ENCODE assay signal across 17 cellular contexts in genomic region chr1:22229374-22229773, GRCh38.
DNase-seq lines count a peak whose midpoint lies in the region; ATAC-seq and TF ChIP-seq lines count a peak whose summit lies in the region.
"Had no signal": no experiment of that assay in that cellular context is flagged by ENCODE, and none has a peak within 500 bp of the region (broad histone marks: within the 10 kb centered on the region; RNA-seq: fewer than 3 reads in every experiment).

No MANE protein-coding gene starts in this region.

- H3K79me1 ChIP-seq in mesenchymal stem cell (replicated peaks; ENCODE audit: low read length, poor library complexity, severe bottlenecking) = no peaks in the 10 kb centered on the region

- H3F3A ChIP-seq in PC-9 (ENCODE audit: insufficient read depth, low read depth) = peaks cover 21% of the 10 kb centered on the region; the same call in 1 of the 2 replicates

- no peaks in the 10 kb centered on the region for H3K9me3 Mint-ChIP-seq in endodermal cell
- H3K9me3 Mint-ChIP-seq: nephron progenitor cell had no signal

- no TSS peak for BruUV-seq in PC-9 (replicated peaks; lab: Mats Ljungman, UMichigan)

- H3K18ac ChIP-seq in mesenchymal stem cell (ENCODE audit: low read depth in 1 of 2, low read length in 2 of 2) = peak overlapping the region in 1 of 2 experiments; percentile 26

- H3K9me2 ChIP-seq in PC-9 (ENCODE audit: insufficient read depth) = no peaks in the 10 kb centered on the region

- H3K27me3 ChIP-seq in PC-9 (ENCODE audit: insufficient read depth, low read depth) = no peaks in the 10 kb centered on the region
- no peaks in the 10 kb centered on the region for H3K27me3 ChIP-seq in endodermal cell (ENCODE audit: control insufficient read depth, insufficient read depth, low read length, poor library complexity, severe bottlenecking)
- peaks cover 43 to 71% of the 10 kb centered on the region in 2 experiments for H3K27me3 ChIP-seq in mesenchymal stem cell (ENCODE audit: control insufficient read depth in 1 of 2, insufficient read depth in 1 of 2, low read length in 2 of 2)
- H3K27me3 ChIP-seq in colonic mucosa = no peaks in the 10 kb centered on the region
- no peaks in the 10 kb centered on the region for H3K27me3 ChIP-seq in prostate gland (replicated peaks; ENCODE audit: insufficient read depth)
- H3K27me3 ChIP-seq: thyroid gland had no signal

- TF ChIP-seq CTCF in PC-9 (conservative IDR thresholded peaks at IDR 0.05) = no peak
- TF ChIP-seq CTCF in endodermal cell (conservative IDR thresholded peaks at IDR 0.05) = no peak
- TF ChIP-seq CTCF in colonic mucosa (IDR thresholded peaks at IDR 0.05) = no peak
- TF ChIP-seq CTCF in prostate gland (IDR thresholded peaks at IDR 0.05) = no peak

- peaks cover 34% of the 10 kb centered on the region for H3K4me1 ChIP-seq in PC-9 (replicated peaks; ENCODE audit: insufficient read depth)
- peaks cover 11% of the 10 kb centered on the region for H3K4me1 ChIP-seq in endodermal cell (ENCODE audit: control insufficient read depth, insufficient read depth, low read length)
- peaks cover 6% of the 10 kb centered on the region for H3K4me1 ChIP-seq in mesenchymal stem cell (ENCODE audit: control insufficient read depth, insufficient read depth, low read depth, low read length)
- no peaks in the 10 kb centered on the region for H3K4me1 ChIP-seq in colonic mucosa
- no peaks in the 10 kb centered on the region for H3K4me1 ChIP-seq in prostate gland (replicated peaks)

- no peak overlapping the region for H4K8ac ChIP-seq in mesenchymal stem cell (ENCODE audit: low read length)

- no peaks in the 10 kb centered on the region for H3K79me2 ChIP-seq in PC-9 (ENCODE audit: low read depth)

- H3K9ac ChIP-seq in endodermal cell (ENCODE audit: extremely low read depth, low read length, poor library complexity, severe bottlenecking) = no peak overlapping the region
- H3K9ac ChIP-seq in mesenchymal stem cell (ENCODE audit: low read length) = no peak overlapping the region
- H3K9ac ChIP-seq in colonic mucosa (ENCODE audit: low read depth in 2 of 2, low read length in 2 of 2) = no peak overlapping the region

- H2BK120ac ChIP-seq in mesenchymal stem cell (ENCODE audit: low read depth, low read length) = no peak overlapping the region

- no peak overlapping the region for H3K4ac ChIP-seq in mesenchymal stem cell (ENCODE audit: low read depth in 1 of 2, low read length in 2 of 2)

- H4K91ac ChIP-seq in mesenchymal stem cell (ENCODE audit: low read length) = no peak overlapping the region

- no peaks in the 10 kb centered on the region for H3K36me3 Mint-ChIP-seq in endodermal cell (ENCODE audit: low read depth)

- POLR2A ChIA-PET in PC-9 (lab: Charles Lee; ENCODE audit: unreplicated experiment) = interaction anchor here (0.6 kb wide), 4 partner anchors 10 to 163 kb away, joined by 3 to 13 read pairs (median 4); no protein-coding TSS in a partner anchor

- no peak for TF ChIP-seq POLR2A in prostate gland (IDR thresholded peaks at IDR 0.05)

- peaks cover 1% of the 10 kb centered on the region for H3K27me3 Mint-ChIP-seq in endodermal cell (ENCODE audit: insufficient read depth)

- H3K27ac Mint-ChIP-seq in endodermal cell = peak overlapping the region; percentile 1
- H3K27ac Mint-ChIP-seq: nephron progenitor cell had no signal

- no peak overlapping the region for H3K14ac ChIP-seq in mesenchymal stem cell (ENCODE audit: low read length in 2 of 2)

- H3K4me3 ChIP-seq in PC-9 (no peak overlapping the region), endodermal cell (ENCODE audit: low read length) (no peak overlapping the region), mesenchymal stem cell (ENCODE audit: insufficient read depth in 1 of 2, low read depth in 1 of 2, low read length in 2 of 2) (no peak overlapping the region), colonic mucosa (no peak overlapping the region), prostate gland (no peak overlapping the region)
- H3K4me3 ChIP-seq: esophagus squamous epithelium, SK-N-MC, thyroid gland had no signal

- ATAC-seq in HG03139 (IDR thresholded peaks at IDR 0.05; ENCODE audit: unreplicated experiment) = no peak
- ATAC-seq: sciatic nerve had no signal

- H2BK15ac ChIP-seq in mesenchymal stem cell (ENCODE audit: low read depth, poor library complexity, severe bottlenecking) = no peak overlapping the region

- H2BK12ac ChIP-seq in mesenchymal stem cell (ENCODE audit: low read length in 2 of 2) = no peak overlapping the region

- H3K4me1 Mint-ChIP-seq in endodermal cell = peaks cover 11% of the 10 kb centered on the region

- no peak overlapping the region for H3K23ac ChIP-seq in mesenchymal stem cell (ENCODE audit: low read length in 2 of 2)

- CTCF ChIA-PET in PC-9 (lab: Charles Lee) = interaction anchor here (0.7 kb wide), 2 partner anchors 96 to 181 kb away, joined by 3 read pairs; no protein-coding TSS in a partner anchor

- H3K9me3 ChIP-seq in PC-9 (ENCODE audit: insufficient read depth, low read depth) (no peaks in the 10 kb centered on the region), endodermal cell (ENCODE audit: control insufficient read depth, low read length) (no peaks in the 10 kb centered on the region), mesenchymal stem cell (ENCODE audit: control insufficient read depth, low read length) (peaks cover 7% of the 10 kb centered on the region), colonic mucosa (no peaks in the 10 kb centered on the region), prostate gland (no peaks in the 10 kb centered on the region)
- H3K9me3 ChIP-seq: thyroid gland had no signal

- DNase-seq in Daoy (ENCODE audit: low read depth) = peak; percentile 77
- peak; percentile 47 to 94 for DNase-seq in PC-9
- no peak for DNase-seq in endodermal cell
- peak; percentile 79 for DNase-seq in mesenchymal stem cell
- DNase-seq in NCI-H446 treated with DMSO at 0.1 percent for 48 hours (lab: John Stamatoyannopoulos, UW) = no peak
- DNase-seq in colonic mucosa = no peak
- DNase-seq in prostate gland (ENCODE audit: low spot score) = no peak
- DNase-seq: activated CD4-positive, alpha-beta T cell treated with anti-CD3 and anti-CD28 coated beads, Interleukin-2, amount 50 U/mL, for 48 hours; cortex of kidney; esophagus squamous epithelium; MM.1S; nephron progenitor cell; stimulated activated CD4-positive, alpha-beta T cell treated with anti-CD3 and anti-CD28 coated beads, Interleukin-4, amount 100 ng/mL, for 4 hours; thyroid gland had no signal

- H2AK5ac ChIP-seq in mesenchymal stem cell (ENCODE audit: low read length, severe bottlenecking) = no peak overlapping the region

- H2AFZ ChIP-seq in PC-9 (no peak overlapping the region), mesenchymal stem cell (ENCODE audit: low read depth, low read length) (no peak overlapping the region)

- H3K4me2 ChIP-seq in PC-9 (peak overlapping the region; percentile 72), mesenchymal stem cell (ENCODE audit: low read length, poor library complexity, severe bottlenecking) (no peak overlapping the region)

- no peaks in the 10 kb centered on the region for H4K20me1 ChIP-seq in PC-9 (ENCODE audit: insufficient read depth)

- WGBS in endodermal cell (ENCODE audit: insufficient coverage in 1 of 2, insufficient read length in 1 of 2), 2 experiments = 47 to 78% methylated on average over 1 to 2 of the region's 2 CpGs
- WGBS in mesenchymal stem cell = 68% methylated on average over 2 of the region's 2 CpGs
- 94% methylated on average over 2 of the region's 2 CpGs for WGBS in prostate gland

- H3K36me3 ChIP-seq in PC-9 (ENCODE audit: low read depth) (no peaks in the 10 kb centered on the region), endodermal cell (ENCODE audit: control insufficient read depth, insufficient read depth, low read length) (no peaks in the 10 kb centered on the region), mesenchymal stem cell (ENCODE audit: control insufficient read depth in 1 of 2, insufficient read depth in 2 of 2, low read depth in 1 of 2, low read length in 2 of 2) (no peaks in the 10 kb centered on the region), colonic mucosa (no peaks in the 10 kb centered on the region), prostate gland (no peaks in the 10 kb centered on the region)
- H3K36me3 ChIP-seq: esophagus squamous epithelium, thyroid gland had no signal

- intact Hi-C loops in PC-9 (cut with micrococcal nuclease; ENCODE audit: unreplicated experiment) = loop anchor here (1.0 kb wide), 2 partner anchors 66 to 183 kb away; no protein-coding TSS in a partner anchor
- intact Hi-C loops in colonic mucosa (cut with DNase I) = no loop called here
- intact Hi-C loops in prostate gland (cut with DNase I) = no loop called here

- H3K4me3 Mint-ChIP-seq in endodermal cell = no peak overlapping the region
- H3K4me3 Mint-ChIP-seq: nephron progenitor cell had no signal

- no peak overlapping the region for H2BK5ac ChIP-seq in mesenchymal stem cell (ENCODE audit: low read depth, low read length, poor library complexity, severe bottlenecking)

- H3K27ac ChIP-seq in PC-9 (peak overlapping the region; percentile 99), endodermal cell (ENCODE audit: low read depth, low read length) (no peak overlapping the region), mesenchymal stem cell (ENCODE audit: low read length, poor library complexity, severe bottlenecking) (no peak overlapping the region), colonic mucosa (no peak overlapping the region), prostate gland (no peak overlapping the region)
- H3K27ac ChIP-seq: esophagus squamous epithelium, SK-N-MC, thyroid gland had no signal

Comparison
In these comparisons a context has a peak if more than half of its experiments do, and no peak if none do; other contexts are left out.
1. DNase-seq: peak in Daoy (single experiment), PC-9 (2 of 2) and mesenchymal stem cell (single experiment); none in endodermal cell (single experiment), NCI-H446 treated with DMSO at 0.1 percent for 48 hours (single experiment), colonic mucosa (single experiment) and prostate gland (single experiment).